ENCODE assay signal across 11 cellular contexts in the genomic region with DNA sequence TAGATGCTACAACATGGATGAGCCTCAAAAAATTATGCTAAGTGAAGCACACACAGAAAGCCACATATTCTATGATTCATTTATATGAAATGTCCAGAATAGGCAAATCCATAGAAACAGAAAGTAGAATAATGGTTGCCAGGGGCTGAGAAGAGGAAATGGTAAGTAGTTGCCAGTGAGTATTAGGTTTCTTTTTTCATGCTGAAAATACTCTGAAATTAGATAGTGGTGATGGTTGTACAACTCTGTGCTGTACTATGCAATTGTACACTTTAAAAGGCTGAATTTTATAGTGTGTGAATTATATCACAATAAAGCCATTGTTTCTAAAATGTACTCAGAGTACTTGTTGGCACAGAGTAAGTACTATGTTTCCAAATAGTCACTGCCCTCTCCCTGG. TPM values are rescaled to one million over a fixed set of nuclear protein-coding genes. Genes with fewer than 3 reads are reported as not detected.
DNase-seq lines count a peak whose midpoint lies in the region; ATAC-seq and TF ChIP-seq lines count a peak whose summit lies in the region.
"Had no signal": no experiment of that assay in that cellular context is flagged by ENCODE, and none has a peak within 500 bp of the region (broad histone marks: within the 10 kb centered on the region; RNA-seq: fewer than 3 reads in every experiment).

No MANE protein-coding gene starts in this region.

- no TSS peak for BruUV-seq in IMR-90 (replicated peaks; lab: Mats Ljungman, UMichigan)

- no peak overlapping the region for H3K18ac ChIP-seq in IMR-90 (ENCODE audit: low read depth, low read length)

- POLR2A ChIA-PET in IMR-90 (lab: Charles Lee; ENCODE audit: unreplicated experiment) = interaction anchor here (0.6 kb wide), 1 partner anchor 79 kb away, joined by 4 read pairs; no protein-coding TSS in a partner anchor

- H3K14ac ChIP-seq in IMR-90 (replicated peaks; ENCODE audit: low read depth, low read length) = no peak overlapping the region

- TF ChIP-seq CTCF in IMR-90 (conservative IDR thresholded peaks at IDR 0.05; ENCODE audit: low read depth, low read length) (no peak), fibroblast of the aortic adventitia (IDR thresholded peaks at IDR 0.05; ENCODE audit: insufficient read depth, low read length) (no peak), type B pancreatic cell (conservative IDR thresholded peaks at IDR 0.05) (no peak)

- no peaks in the 10 kb centered on the region for H3K79me1 ChIP-seq in IMR-90 (ENCODE audit: low read depth in 1 of 2, low read length in 2 of 2)

- H3K27ac ChIP-seq in IMR-90 (ENCODE audit: insufficient read depth, low read length) = no peak overlapping the region

- no peak overlapping the region for H3K4me3 ChIP-seq in IMR-90 (ENCODE audit: insufficient read depth, low read depth, low read length)
- no peak overlapping the region for H3K4me3 ChIP-seq in fibroblast of the aortic adventitia (ENCODE audit: low read depth, low read length)

- no peak overlapping the region for H4K8ac ChIP-seq in IMR-90 (ENCODE audit: low read depth in 2 of 2, low read length in 2 of 2)

- no peak overlapping the region for H3K23ac ChIP-seq in IMR-90 (ENCODE audit: low read depth, low read length)

- 0 out of 2 replicates have a peak, but pooled peaks cover 9% of the 10 kb centered on the region for H3K9me1 ChIP-seq in IMR-90 (ENCODE audit: insufficient read depth, low read length)

- no peak overlapping the region for H2BK120ac ChIP-seq in IMR-90 (ENCODE audit: low read depth, low read length)

- in situ Hi-C loops in IMR-90 (cut with MboI; ENCODE audit: low sequenced_read_pairs) = no loop called here

- no peaks in the 10 kb centered on the region for H3K9me3 ChIP-seq in IMR-90 (ENCODE audit: control insufficient read depth, insufficient read depth, low read length)

- no peaks in the 10 kb centered on the region for H3K4me1 ChIP-seq in IMR-90 (ENCODE audit: control insufficient read depth, insufficient read depth, low read length)

- no peaks in the 10 kb centered on the region for H3K4me1 Mint-ChIP-seq in type B pancreatic cell (ENCODE audit: unreplicated experiment)

- no peaks in the 10 kb centered on the region for H3K9me3 Mint-ChIP-seq in type B pancreatic cell
- H3K9me3 Mint-ChIP-seq: effector memory CD8-positive, alpha-beta T cell had no signal

- H3K4me3 Mint-ChIP-seq in type B pancreatic cell = no peak overlapping the region
- H3K4me3 Mint-ChIP-seq: effector memory CD8-positive, alpha-beta T cell; naive thymus-derived CD4-positive, alpha-beta T cell had no signal

- TF ChIP-seq POLR2A in IMR-90 (IDR thresholded peaks at IDR 0.05; ENCODE audit: low read depth, low read length) = no peak
- TF ChIP-seq POLR2A in erythroblast (IDR thresholded peaks at IDR 0.05; ENCODE audit: low read length) = no peak

- no peak overlapping the region for H3K9ac ChIP-seq in IMR-90 (ENCODE audit: low read depth, low read length)

- H2BK20ac ChIP-seq in IMR-90 (ENCODE audit: low read depth, low read length) = no peak overlapping the region

- peaks cover 10% of the 10 kb centered on the region for H3K27me3 Mint-ChIP-seq in type B pancreatic cell
- H3K27me3 Mint-ChIP-seq: effector memory CD8-positive, alpha-beta T cell; naive thymus-derived CD4-positive, alpha-beta T cell had no signal

- dilution Hi-C loops in IMR-90 (cut with HindIII; ENCODE audit: low sequenced_read_pairs, unreplicated experiment) = no loop called here

- H2AK5ac ChIP-seq in IMR-90 (ENCODE audit: low read depth, low read length) = no peak overlapping the region

- H4K91ac ChIP-seq in IMR-90 (ENCODE audit: insufficient read depth, low read depth, low read length) = no peak overlapping the region

- H2AFZ ChIP-seq in IMR-90 (replicated peaks; ENCODE audit: low read length, poor library complexity) = no peak overlapping the region

- no peaks in the 10 kb centered on the region for H3K27me3 ChIP-seq in IMR-90 (ENCODE audit: control insufficient read depth, insufficient read depth, low read length)

- no peak overlapping the region for H2BK5ac ChIP-seq in IMR-90 (ENCODE audit: low read depth, low read length, poor library complexity, severe bottlenecking)

- ATAC-seq in GM18511 (IDR thresholded peaks at IDR 0.05; ENCODE audit: unreplicated experiment) (peak; percentile 73), GM21619 (IDR thresholded peaks at IDR 0.05; ENCODE audit: unreplicated experiment) (peak; percentile 61), IMR-90 (ENCODE audit: low read depth) (peak; percentile 77)
- ATAC-seq: effector memory CD8-positive, alpha-beta T cell; naive thymus-derived CD4-positive, alpha-beta T cell had no signal

- no peak overlapping the region for H2AK9ac ChIP-seq in IMR-90 (replicated peaks; ENCODE audit: low read depth, low read length, poor library complexity)

- H3K27ac Mint-ChIP-seq in type B pancreatic cell = no peak overlapping the region

- CTCF ChIA-PET in IMR-90 (lab: Yijun Ruan, JAX) = no interaction called here

- intact Hi-C loops in IMR-90 (cut with micrococcal nuclease) = no loop called here

- no peak for TF ChIP-seq RAD21 in IMR-90 (IDR thresholded peaks at IDR 0.05; ENCODE audit: low read length)

- peak overlapping the region; percentile 30; the same call in 1 of the 2 replicates for H3K4me2 ChIP-seq in IMR-90 (ENCODE audit: low read depth, low read length)

- no peak overlapping the region for H3K4ac ChIP-seq in IMR-90 (ENCODE audit: low read depth, low read length)

- H3K56ac ChIP-seq in IMR-90 (ENCODE audit: extremely low read depth, insufficient read depth, low read length) = no peak overlapping the region

- H3K36me3 ChIP-seq in IMR-90 (ENCODE audit: control insufficient read depth, insufficient read depth, low read length) = no peaks in the 10 kb centered on the region

- no peaks in the 10 kb centered on the region for H3K36me3 Mint-ChIP-seq in type B pancreatic cell

- no peak overlapping the region for H4K5ac ChIP-seq in IMR-90 (ENCODE audit: low read depth, low read length)

- H4K20me1 ChIP-seq in IMR-90 (ENCODE audit: insufficient read depth, low read length) = no peaks in the 10 kb centered on the region

- no peak overlapping the region for H2BK15ac ChIP-seq in IMR-90 (ENCODE audit: low read depth, low read length)

- DNase-seq in IMR-90 (peak; percentile 73), fibroblast of the aortic adventitia (ENCODE audit: low read depth) (peak; percentile 58), erythroblast (lab: John Stamatoyannopoulos, UW) (no peak), HuH-7.5 (ENCODE audit: low spot score) (no peak), type B pancreatic cell (ENCODE audit: extremely low spot score, unreplicated experiment) (no peak), OCI-M2 (lab: John Stamatoyannopoulos, UW; ENCODE audit: unreplicated experiment) (no peak)
- DNase-seq: effector memory CD8-positive, alpha-beta T cell; naive thymus-derived CD4-positive, alpha-beta T cell; NCI-H1092 treated with DMSO at 0.1 percent for 48 hours had no signal

TF ChIP-seq in IMR-90, 13 proteins besides CTCF, POLR2A, EP300 and RAD21:
- peak; percentile 65; the same call in 1 of the 2 replicates for TF ChIP-seq RFX5 (IDR thresholded peaks at IDR 0.05; ENCODE audit: low read depth, low read length)
- no peak for TF ChIP-seq NFE2L2 (IDR thresholded peaks at IDR 0.05; ENCODE audit: low read depth, low read length)

RNA-seq across cellular contexts. Expression of gene GFI1, which starts 15.5 kb away (rescaled TPM):
- total RNA-seq in IMR-90 (2012; rRNA removed) = under 0.01 TPM in 2 replicates
- polyA plus RNA-seq in IMR-90 (2012; rRNA removed) = 0.16 and 0.21 TPM in 2 replicates
- polyA plus RNA-seq in IMR-90 (2012; cell fraction: cytosol; rRNA removed) = 0.05 and 0.12 TPM in 2 replicates
- polyA plus RNA-seq in IMR-90 (2012; cell fraction: nucleus; rRNA removed; ENCODE audit: low replicate concordance) = 0.85 and 1.0 TPM in 2 replicates
- total RNA-seq in fibroblast of the aortic adventitia (ENCODE audit: low replicate concordance) = 0.09 and 0.65 TPM in 2 replicates
- total RNA-seq in type B pancreatic cell (ENCODE audit: low replicate concordance) = 0.10 and 0.17 TPM in 2 replicates

Comparison
In these comparisons a context has a peak if more than half of its experiments do, and no peak if none do; other contexts are left out.
1. DNase-seq: peak in IMR-90 (single experiment) and fibroblast of the aortic adventitia (single experiment); none in erythroblast (0 of 2), HuH-7.5 (single experiment), type B pancreatic cell (single experiment) and OCI-M2 (single experiment).
2. Peak in every context shown above with its lines, with median percentiles within 50 percentile points of each other: ATAC-seq.